Comparison of ENCODE assay signal across 8 cellular contexts in the genomic region with DNA sequence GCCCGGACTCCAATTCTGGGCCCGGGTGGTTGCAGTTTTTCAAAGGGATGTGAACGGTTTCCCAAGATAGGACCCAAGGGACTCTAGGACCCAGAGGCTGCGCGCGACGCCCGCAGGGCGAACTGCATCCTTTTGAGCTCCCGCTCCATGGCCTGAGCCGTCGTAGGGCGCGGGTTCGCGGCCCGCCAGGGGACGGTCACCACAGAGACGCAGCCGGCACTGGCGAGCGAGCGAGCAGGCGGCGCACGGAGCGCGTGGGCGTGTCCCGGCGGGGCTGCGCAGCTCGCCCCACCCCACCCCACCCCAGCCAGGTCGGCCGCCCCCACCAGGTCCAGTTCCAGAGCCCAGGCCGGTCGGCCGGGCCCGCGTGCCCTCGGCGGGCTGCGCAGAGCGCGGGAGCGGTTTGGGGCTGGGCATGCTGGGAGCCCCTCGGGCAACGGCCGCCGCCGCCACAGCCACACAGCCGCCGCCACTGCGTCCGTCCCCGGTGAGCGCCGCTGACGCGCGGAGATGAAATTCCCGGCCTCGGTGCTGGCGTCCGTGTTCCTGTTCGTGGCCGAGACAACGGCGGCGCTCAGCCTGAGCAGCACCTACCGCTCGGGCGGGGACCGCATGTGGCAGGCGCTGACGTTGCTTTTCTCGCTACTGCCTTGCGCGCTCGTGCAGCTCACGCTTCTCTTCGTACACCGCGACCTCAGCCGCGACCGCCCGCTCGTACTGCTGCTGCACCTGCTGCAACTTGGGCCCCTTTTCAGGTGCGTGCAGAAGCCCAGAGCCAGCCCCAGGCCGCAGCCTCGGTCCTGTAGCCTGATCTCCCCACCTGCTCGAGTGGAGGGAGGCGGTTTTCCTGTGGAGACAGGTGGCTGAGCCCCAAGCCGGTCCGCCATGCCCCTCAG. TPM values are rescaled to one million over a fixed set of nuclear protein-coding genes. Genes with fewer than 3 reads are reported as not detected.
DNase-seq lines count a peak whose midpoint lies in the region; ATAC-seq lines count a peak whose summit lies in the region.

A gene with protein sequence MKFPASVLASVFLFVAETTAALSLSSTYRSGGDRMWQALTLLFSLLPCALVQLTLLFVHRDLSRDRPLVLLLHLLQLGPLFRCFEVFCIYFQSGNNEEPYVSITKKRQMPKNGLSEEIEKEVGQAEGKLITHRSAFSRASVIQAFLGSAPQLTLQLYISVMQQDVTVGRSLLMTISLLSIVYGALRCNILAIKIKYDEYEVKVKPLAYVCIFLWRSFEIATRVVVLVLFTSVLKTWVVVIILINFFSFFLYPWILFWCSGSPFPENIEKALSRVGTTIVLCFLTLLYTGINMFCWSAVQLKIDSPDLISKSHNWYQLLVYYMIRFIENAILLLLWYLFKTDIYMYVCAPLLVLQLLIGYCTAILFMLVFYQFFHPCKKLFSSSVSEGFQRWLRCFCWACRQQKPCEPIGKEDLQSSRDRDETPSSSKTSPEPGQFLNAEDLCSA (plus strand): TSS at position 340 of the 896 bp plus-strand sequence. CDS start 171 bp downstream, at position 511.

- H3K9ac ChIP-seq in endocrine pancreas (ENCODE audit: control insufficient read depth, insufficient read depth, low read length): no peak within 1 kb of the TSS

- peak; percentile 60 for ATAC-seq in HG02588 (IDR thresholded peaks at IDR 0.05; ENCODE audit: unreplicated experiment)

- peak; percentile 32 for DNase-seq in NCI-H2171 (lab: John Stamatoyannopoulos, UW)
- DNase-seq in activated CD4-positive, alpha-beta T cell treated with anti-CD3 and anti-CD28 coated beads, Interleukin-2, amount 50 U/mL, for 4 hours: peak; percentile 0 to 1
- peak; percentile 91 for DNase-seq in mesenteric fat pad (ENCODE audit: low spot score)
- DNase-seq in stimulated activated CD8-positive, alpha-beta memory T cell treated with anti-CD3 and anti-CD28 coated beads, Interleukin-4, amount 100 ng/mL, for 48 hours: peak; percentile 50
- no peak for DNase-seq in NCI-H1436 treated with DMSO at 0.1 percent for 48 hours (lab: John Stamatoyannopoulos, UW)

- H3K36me3 ChIP-seq in endocrine pancreas (ENCODE audit: control insufficient read depth, insufficient read depth, low read length): no peaks in the 10 kb centered on the region

- H3K27me3 ChIP-seq in endocrine pancreas (ENCODE audit: control insufficient read depth, insufficient read depth, low read length): no peaks in the 10 kb centered on the region

- H3K4me3 ChIP-seq in GM08714 (ENCODE audit: low read length) (peak within 1 kb of the TSS; percentile 39; the same call in 1 of the 2 replicates), endocrine pancreas (ENCODE audit: control insufficient read depth, insufficient read depth, low read length) (peak within 1 kb of the TSS; percentile 42)

- H3K4me1 ChIP-seq in endocrine pancreas (ENCODE audit: control insufficient read depth, insufficient read depth, low read length): peaks cover 7% of the 10 kb centered on the region

- H3K9me3 ChIP-seq in endocrine pancreas (ENCODE audit: control insufficient read depth, low read length): no peaks in the 10 kb centered on the region

RNA-seq across cellular contexts. Expression of the gene that starts here (rescaled TPM):
- total RNA-seq in mesenteric fat pad: 0.13 TPM

Comparison
In these comparisons a context has a peak if more than half of its experiments do, and no peak if none do; other contexts are left out.
1. Peak in DNase-seq in mesenteric fat pad; RNA of the gene not detected or under 1 TPM.